1 cellular context compared by ENCODE assay signal in genomic region chr1:119631433-119632102, GRCh38.
TF ChIP-seq lines count a peak whose summit lies in the region.

No MANE protein-coding gene starts in this region.

TF ChIP-seq in HepG2, 621 proteins besides CTCF, POLR2A, EP300 and RAD21 (continued from another document and continues in another):
- no peak for TF ChIP-seq PRDM4 (CRISPR knock-in tag; IDR thresholded peaks at IDR 0.05; ENCODE audit: borderline replicate concordance)
- TF ChIP-seq ZNF704 (CRISPR knock-in tag; IDR thresholded peaks at IDR 0.05; ENCODE audit: borderline replicate concordance), result peak; percentile 67; the same call in 1 of the 2 replicates
- TF ChIP-seq ATF2 (CRISPR knock-in tag; IDR thresholded peaks at IDR 0.05), result peak; percentile 29
- peak; percentile 34; the same call in 1 of the 2 replicates for TF ChIP-seq ZNF121 (CRISPR knock-in tag; IDR thresholded peaks at IDR 0.05)
- TF ChIP-seq NFYC (CRISPR knock-in tag; IDR thresholded peaks at IDR 0.05), result no peak; the same call in 1 of the 2 replicates
- TF ChIP-seq SIX1 (CRISPR knock-in tag; IDR thresholded peaks at IDR 0.05; ENCODE audit: borderline replicate concordance), result no peak
- no peak for TF ChIP-seq ZNF782 (CRISPR knock-in tag; IDR thresholded peaks at IDR 0.05; ENCODE audit: borderline replicate concordance)
- TF ChIP-seq PHF8 (CRISPR knock-in tag; IDR thresholded peaks at IDR 0.05), result peak; percentile 44; the same call in 1 of the 2 replicates
- peak; percentile 35; the same call in 1 of the 2 replicates for TF ChIP-seq POGZ (CRISPR knock-in tag; IDR thresholded peaks at IDR 0.05)
- TF ChIP-seq LBX2 (CRISPR knock-in tag; IDR thresholded peaks at IDR 0.05; ENCODE audit: borderline replicate concordance), result peak; percentile 78; the same call in 1 of the 2 replicates
- peak; percentile 44; the same call in 1 of the 2 replicates for TF ChIP-seq BATF2 (CRISPR knock-in tag; IDR thresholded peaks at IDR 0.05)
- TF ChIP-seq NFIB (CRISPR knock-in tag; IDR thresholded peaks at IDR 0.05; ENCODE audit: borderline replicate concordance), result no peak
- no peak for TF ChIP-seq RCOR2 (CRISPR knock-in tag; IDR thresholded peaks at IDR 0.05)
- TF ChIP-seq HIC2 (CRISPR knock-in tag; IDR thresholded peaks at IDR 0.05; ENCODE audit: low read depth), result no peak
- no peak for TF ChIP-seq PITX1 (CRISPR knock-in tag; IDR thresholded peaks at IDR 0.05)
- 0 out of 2 replicates have a peak, but pooled peaks have one; percentile 37 for TF ChIP-seq FOXP4 (CRISPR knock-in tag; IDR thresholded peaks at IDR 0.05)
- no peak for TF ChIP-seq RERE (CRISPR knock-in tag; IDR thresholded peaks at IDR 0.05; ENCODE audit: low read depth)
- no peak for TF ChIP-seq ZBTB49 (CRISPR knock-in tag; IDR thresholded peaks at IDR 0.05; ENCODE audit: borderline replicate concordance)
- peak; percentile 77; the same call in 1 of the 2 replicates for TF ChIP-seq ZNF574 (CRISPR knock-in tag; IDR thresholded peaks at IDR 0.05)
- peak; percentile 83 for TF ChIP-seq TEAD2 (CRISPR knock-in tag; IDR thresholded peaks at IDR 0.05)
- TF ChIP-seq KDM2A (CRISPR knock-in tag; IDR thresholded peaks at IDR 0.05; ENCODE audit: borderline replicate concordance, low read depth), result peak; percentile 69
- TF ChIP-seq SOX5 (CRISPR knock-in tag; IDR thresholded peaks at IDR 0.05; ENCODE audit: borderline replicate concordance), result no peak
- peak; percentile 83; the same call in 1 of the 2 replicates for TF ChIP-seq ZNF367 (CRISPR knock-in tag; IDR thresholded peaks at IDR 0.05; ENCODE audit: borderline replicate concordance)
- TF ChIP-seq TFDP2 (CRISPR knock-in tag; IDR thresholded peaks at IDR 0.05), result peak; percentile 69; the same call in 1 of the 2 replicates
- no peak for TF ChIP-seq DNMT1 (CRISPR knock-in tag; IDR thresholded peaks at IDR 0.05)
- TF ChIP-seq YY1 (IDR thresholded peaks at IDR 0.05; ENCODE audit: insufficient read depth, insufficient replicate concordance, low read depth, low read length), result peak; percentile 52
- TF ChIP-seq PBX2 (CRISPR knock-in tag; IDR thresholded peaks at IDR 0.05), result no peak
- TF ChIP-seq CHD2 (IDR thresholded peaks at IDR 0.05; ENCODE audit: low read depth, low read length), result no peak
